Comparison of ENCODE assay signal across 8 cellular contexts in the genomic region with DNA sequence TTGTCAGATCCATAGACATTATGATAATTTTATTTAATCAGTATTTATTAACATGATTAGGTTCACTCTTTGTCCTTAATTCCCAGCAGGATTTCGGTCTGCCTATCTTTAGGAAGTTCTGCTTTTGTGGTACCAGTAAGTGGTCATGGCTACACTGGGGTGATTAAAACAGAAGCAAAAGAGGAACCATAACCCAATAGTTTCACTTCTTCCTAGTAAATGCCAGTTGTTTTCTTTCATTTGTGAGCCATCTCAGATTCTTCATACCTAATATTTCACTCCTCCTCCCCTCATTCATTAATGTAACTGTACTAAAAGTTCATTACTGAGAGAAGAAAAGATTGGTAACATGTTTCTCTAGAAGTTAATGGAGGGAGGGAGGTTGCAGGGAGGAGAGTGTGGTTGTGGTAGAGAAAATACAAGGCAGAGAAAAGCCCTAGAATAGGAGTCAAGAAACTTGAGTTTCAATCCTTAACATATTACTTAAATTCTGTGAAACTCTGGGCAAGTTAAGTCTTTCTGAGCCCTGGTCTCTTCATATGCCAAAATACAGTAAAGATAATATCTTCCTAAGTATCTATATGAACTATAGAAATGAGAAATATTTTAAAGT.
DNase-seq lines count a peak whose midpoint lies in the region; ATAC-seq and TF ChIP-seq lines count a peak whose summit lies in the region.

No MANE protein-coding gene starts in this region.

- H3K36me3 Mint-ChIP-seq in activated CD4-positive, alpha-beta memory T cell treated with anti-CD3 and anti-CD28 coated beads for 36 hours, result peaks cover 26% of the 10 kb centered on the region

- ATAC-seq in GM19438 (IDR thresholded peaks at IDR 0.05; ENCODE audit: low read depth, unreplicated experiment), result peak; percentile 87
- ATAC-seq in HG03139 (IDR thresholded peaks at IDR 0.05; ENCODE audit: unreplicated experiment), result peak; percentile 85

- H3K36me3 ChIP-seq in DOHH2 (ENCODE audit: control insufficient read depth, low read length) (peaks cover 49% of the 10 kb centered on the region), tibial nerve (peaks cover 0 to 33% (median 0%) of the 10 kb centered on the region in 3 donors), right atrium auricular region (no peaks in the 10 kb centered on the region)

- no peak for DNase-seq in activated CD4-positive, alpha-beta memory T cell treated with anti-CD3 and anti-CD28 coated beads for 36 hours
- no peak for DNase-seq in central memory CD4-positive, alpha-beta T cell
- DNase-seq in tibial nerve (ENCODE audit: low spot score in 2 of 2) (no peak), dedifferentiated amniotic fluid mesenchymal stem cell (ENCODE audit: extremely low spot score) (no peak), right atrium auricular region (ENCODE audit: low spot score) (no peak)

- H3K9me2 ChIP-seq in DOHH2 (replicated peaks; ENCODE audit: control insufficient read depth, low read length), result no peaks in the 10 kb centered on the region

- no peak for TF ChIP-seq EP300 in tibial nerve (IDR thresholded peaks at IDR 0.05)

- peak overlapping the region; percentile 51 for H3K4me2 ChIP-seq in DOHH2 (ENCODE audit: low read length)

- POLR2A ChIA-PET in activated CD4-positive, alpha-beta memory T cell treated with anti-CD3 and anti-CD28 coated beads for 36 hours (lab: Charles Lee), result no interaction called here

- H3K27me3 ChIP-seq in DOHH2 (ENCODE audit: control insufficient read depth, low read length) (no peaks in the 10 kb centered on the region), tibial nerve (no peaks in the 10 kb centered on the region), right atrium auricular region (no peaks in the 10 kb centered on the region)

- TF ChIP-seq CTCF in DOHH2 (IDR thresholded peaks at IDR 0.05; ENCODE audit: low read depth, low read length, poor library complexity, severe bottlenecking) (no peak), tibial nerve (IDR thresholded peaks at IDR 0.05) (no peak), right atrium auricular region (IDR thresholded peaks at IDR 0.05) (no peak)

- H3K27ac ChIP-seq in DOHH2 (ENCODE audit: low read depth, low read length), result peak overlapping the region; percentile 11; the same call in 1 of the 2 replicates
- H3K27ac ChIP-seq in tibial nerve, result no peak overlapping the region
- no peak overlapping the region for H3K27ac ChIP-seq in right atrium auricular region

- intact Hi-C loops in activated CD4-positive, alpha-beta memory T cell treated with anti-CD3 and anti-CD28 coated beads for 36 hours (cut with micrococcal nuclease), result no loop called here

- peaks cover 1% of the 10 kb centered on the region for H3K4me1 Mint-ChIP-seq in activated CD4-positive, alpha-beta memory T cell treated with anti-CD3 and anti-CD28 coated beads for 36 hours (ENCODE audit: low read depth)

- TF ChIP-seq POLR2A in tibial nerve (IDR thresholded peaks at IDR 0.05), result no peak

- no peaks in the 10 kb centered on the region for H3K79me2 ChIP-seq in DOHH2 (ENCODE audit: control insufficient read depth, low read length)

- WGBS in tibial nerve, 2 donors, result 73 to 84% methylated on average over 1 of the region's 1 CpG

- no peak overlapping the region for H3K4me3 Mint-ChIP-seq in activated CD4-positive, alpha-beta memory T cell treated with anti-CD3 and anti-CD28 coated beads for 36 hours

- H3K27me3 Mint-ChIP-seq in activated CD4-positive, alpha-beta memory T cell treated with anti-CD3 and anti-CD28 coated beads for 36 hours, result no peaks in the 10 kb centered on the region

- H3F3A ChIP-seq in DOHH2 (ENCODE audit: control insufficient read depth, insufficient read depth), result peaks cover 2% of the 10 kb centered on the region; the same call in 1 of the 2 replicates

- H3K4me1 ChIP-seq in DOHH2 (ENCODE audit: control insufficient read depth, low read length) (peaks cover 25% of the 10 kb centered on the region), tibial nerve (no peaks in the 10 kb centered on the region), right atrium auricular region (no peaks in the 10 kb centered on the region)

- no peaks in the 10 kb centered on the region for H3K9me3 ChIP-seq in DOHH2 (ENCODE audit: control insufficient read depth, insufficient read depth, low read length)
- H3K9me3 ChIP-seq in tibial nerve, result no peaks in the 10 kb centered on the region
- no peaks in the 10 kb centered on the region for H3K9me3 ChIP-seq in right atrium auricular region

- H3K27ac Mint-ChIP-seq in activated CD4-positive, alpha-beta memory T cell treated with anti-CD3 and anti-CD28 coated beads for 36 hours, result peak overlapping the region; percentile 8

- H4K20me1 ChIP-seq in DOHH2 (ENCODE audit: control insufficient read depth, insufficient read depth, low read depth, low read length), result no peaks in the 10 kb centered on the region

- H3K4me3 ChIP-seq in DOHH2 (ENCODE audit: low read length), result 0 out of 2 replicates have a peak overlapping the region, but pooled peaks have one; percentile 4
- no peak overlapping the region for H3K4me3 ChIP-seq in tibial nerve
- no peak overlapping the region for H3K4me3 ChIP-seq in right atrium auricular region

- no peaks in the 10 kb centered on the region for H3K9me3 Mint-ChIP-seq in activated CD4-positive, alpha-beta memory T cell treated with anti-CD3 and anti-CD28 coated beads for 36 hours

- CTCF ChIA-PET in activated CD4-positive, alpha-beta memory T cell treated with anti-CD3 and anti-CD28 coated beads for 36 hours (lab: Charles Lee), result interaction anchor here (1.2 kb wide), 1 partner anchor 56 kb away, joined by 3 read pairs; no protein-coding TSS in a partner anchor
